16 cellular contexts compared by ENCODE assay signal in genomic region chr1:42844592-42845140, GRCh38. TPM values are rescaled to one million over a fixed set of nuclear protein-coding genes. Genes with fewer than 3 reads are reported as not detected.
DNase-seq lines count a peak whose midpoint lies in the region; ATAC-seq, FAIRE-seq and TF ChIP-seq lines count a peak whose summit lies in the region.
"Had no signal": no experiment of that assay in that cellular context is flagged by ENCODE, and none has a peak within 500 bp of the region (broad histone marks: within the 10 kb centered on the region; RNA-seq: fewer than 3 reads in every experiment).

No MANE protein-coding gene starts in this region.

- peak; percentile 32 for DNase-seq in AG20443 (ENCODE audit: low spot score)
- DNase-seq in GM12892 (ENCODE audit: insufficient read length), result no peak
- DNase-seq in astrocyte of the hippocampus (ENCODE audit: low read depth, low spot score), result peak; percentile 46
- DNase-seq in keratinocyte (ENCODE audit: low read depth, low spot score), result no peak
- no peak for DNase-seq in effector memory CD8-positive, alpha-beta T cell
- DNase-seq in NCI-H2029 treated with DMSO at 0.1 percent for 48 hours (lab: John Stamatoyannopoulos, UW), result no peak
- no peak for DNase-seq in NCI-H1092 (lab: John Stamatoyannopoulos, UW)
- no peak for DNase-seq in NCI-H526 treated with DMSO at 0.1 percent for 48 hours (lab: John Stamatoyannopoulos, UW)
- DNase-seq: activated CD4-positive, alpha-beta T cell treated with anti-CD3 and anti-CD28 coated beads, Interleukin-2, amount 10 ng/mL, durations not matched to agents 7 days and 5 days; DND-41; Karpas-422; NCI-H1930; NCI-H69 had no signal

- H2AFZ ChIP-seq in keratinocyte (ENCODE audit: control insufficient read depth, low read length), result no peak overlapping the region

- H3K9me3 ChIP-seq in keratinocyte (ENCODE audit: control insufficient read depth, low read depth, low read length), result no peaks in the 10 kb centered on the region

- dilution Hi-C loops in keratinocyte (cut with MboI; ENCODE audit: extremely low pct_ligation_motif_present, low sequenced_read_pairs), result no loop called here

- TF ChIP-seq POLR2A in GM12892 (IDR thresholded peaks at IDR 0.05; ENCODE audit: low read depth, low read length), result no peak

- peaks cover 8% of the 10 kb centered on the region for H3K79me2 ChIP-seq in keratinocyte (ENCODE audit: control insufficient read depth, insufficient read depth, low read length)

- H3K4me1 Mint-ChIP-seq in effector memory CD8-positive, alpha-beta T cell (ENCODE audit: low read depth in 2 of 2), result peaks cover 20 to 22% of the 10 kb centered on the region in 2 donors

- H3K9ac ChIP-seq in keratinocyte (ENCODE audit: control insufficient read depth, extremely low read depth, insufficient read depth, low read length), result no peak overlapping the region

- H3K27me3 ChIP-seq in keratinocyte (ENCODE audit: control insufficient read depth, extremely low read depth, insufficient read depth, low read length), result no peaks in the 10 kb centered on the region

- H3K4me3 Mint-ChIP-seq in effector memory CD8-positive, alpha-beta T cell, result no peak overlapping the region
- H3K4me3 Mint-ChIP-seq: activated CD4-positive, alpha-beta T cell treated with anti-CD3 and anti-CD28 coated beads, Interleukin-2, amount 10 ng/mL, durations not matched to agents 7 days and 5 days had no signal

- peak; percentile 66 for FAIRE-seq in GM12892 (lab: Jason Lieb, UNC)
- peak; percentile 69 for FAIRE-seq in keratinocyte (lab: Jason Lieb, UNC)

- H3K27me3 Mint-ChIP-seq in effector memory CD8-positive, alpha-beta T cell, result no peaks in the 10 kb centered on the region
- H3K27me3 Mint-ChIP-seq: activated CD4-positive, alpha-beta T cell treated with anti-CD3 and anti-CD28 coated beads, Interleukin-2, amount 10 ng/mL, durations not matched to agents 7 days and 5 days had no signal

- no peaks in the 10 kb centered on the region for H3K36me3 Mint-ChIP-seq in effector memory CD8-positive, alpha-beta T cell (ENCODE audit: insufficient read depth)

- H3K9me3 Mint-ChIP-seq in effector memory CD8-positive, alpha-beta T cell, result no peaks in the 10 kb centered on the region
- H3K9me3 Mint-ChIP-seq: activated CD4-positive, alpha-beta T cell treated with anti-CD3 and anti-CD28 coated beads, Interleukin-2, amount 10 ng/mL, durations not matched to agents 7 days and 5 days; activated T-helper 2 cell treated with anti-CD3 and anti-CD28 coated beads, Interferon-gamma antibody, Interleukin-2, Interleukin-4, amounts not matched to agents 10 μg/mL and 5 μg/mL and 100 μg/mL, durations not matched to agents 14 hours and 24 hours and 36 hours had no signal

- H3K36me3 ChIP-seq in keratinocyte (ENCODE audit: control insufficient read depth in 2 of 2, extremely low read depth in 1 of 2, insufficient read depth in 2 of 2, low read length in 2 of 2), result peaks cover 3 to 8% of the 10 kb centered on the region in 2 experiments

- no peak overlapping the region for H3K27ac ChIP-seq in keratinocyte (ENCODE audit: control insufficient read depth, insufficient read depth, low read length)
- H3K27ac ChIP-seq: C4-2B had no signal

- H3K4me1 ChIP-seq in keratinocyte (ENCODE audit: control insufficient read depth, extremely low read depth, insufficient read depth, low read length), result peaks cover 6% of the 10 kb centered on the region

- no peak overlapping the region for H3K27ac Mint-ChIP-seq in effector memory CD8-positive, alpha-beta T cell
- H3K27ac Mint-ChIP-seq: activated CD4-positive, alpha-beta T cell treated with anti-CD3 and anti-CD28 coated beads, Interleukin-2, amount 10 ng/mL, durations not matched to agents 7 days and 5 days; activated T-helper 2 cell treated with anti-CD3 and anti-CD28 coated beads, Interferon-gamma antibody, Interleukin-2, Interleukin-4, amounts not matched to agents 10 μg/mL and 5 μg/mL and 100 μg/mL, durations not matched to agents 14 hours and 24 hours and 36 hours had no signal

- no peak for TF ChIP-seq CTCF in keratinocyte (optimal IDR thresholded peaks at IDR 0.05 in 1 of 3, IDR thresholded peaks at IDR 0.05 in 1 of 3, conservative IDR thresholded peaks at IDR 0.05 in 1 of 3; ENCODE audit: extremely low read depth in 1 of 3, insufficient read depth in 2 of 3, low read length in 3 of 3)

- H3K9me1 ChIP-seq in keratinocyte (ENCODE audit: control insufficient read depth, extremely low read depth, insufficient read depth, low read length), result no peaks in the 10 kb centered on the region

- H3K4me2 ChIP-seq in keratinocyte (ENCODE audit: control insufficient read depth, extremely low read depth, insufficient read depth, low read depth, low read length), result no peak overlapping the region

- ATAC-seq in effector memory CD8-positive, alpha-beta T cell (replicated peaks), result no peak
- ATAC-seq: Panc1 had no signal

- no peaks in the 10 kb centered on the region for H4K20me1 ChIP-seq in keratinocyte (ENCODE audit: control insufficient read depth, extremely low read depth, insufficient read depth, low read length)

- no peak overlapping the region for H3K4me3 ChIP-seq in keratinocyte (ENCODE audit: control insufficient read depth in 2 of 3, extremely low read depth in 1 of 3, insufficient read depth in 2 of 3, low read depth in 1 of 3, low read length in 3 of 3)

RNA-seq across cellular contexts. Expression of gene ZNF691, which starts 1.7 kb away (rescaled TPM):
- polyA plus RNA-seq in GM12892 (2012; ENCODE audit: missing spikeins), result 6.7 TPM
- polyA plus RNA-seq in keratinocyte, result 3.8 to 7.1 TPM (median 3.8 TPM) in 3 replicates
- polyA plus RNA-seq in keratinocyte (2011; ENCODE audit: low read depth), result 0.44 TPM
- polyA plus RNA-seq in keratinocyte (2011; cell fraction: cytosol; rRNA removed), result 3.5 and 4.2 TPM in 2 replicates
- polyA plus RNA-seq in keratinocyte (2011; cell fraction: nucleus; rRNA removed), result 11.3 and 14.4 TPM in 2 replicates
- 3.4 and 4.5 TPM in 2 replicates for polyA plus RNA-seq in keratinocyte (2012; ENCODE audit: low replicate concordance)
- polyA minus RNA-seq in keratinocyte, result 1.7 to 5.8 TPM (median 2.2 TPM) in 3 replicates
- polyA minus RNA-seq in keratinocyte (2011; cell fraction: cytosol; rRNA and poly(A)+ RNA removed), result not detected
- 1.3 and 3.3 TPM in 2 replicates for polyA minus RNA-seq in keratinocyte (2011; cell fraction: nucleus; rRNA and poly(A)+ RNA removed)

RNA-seq across cellular contexts. Expression of gene SVBP, which starts 27.5 kb away (rescaled TPM):
- polyA plus RNA-seq in GM12892 (2012; ENCODE audit: missing spikeins), result 25.6 TPM
- 11.0 to 15.5 TPM (median 13.9 TPM) in 3 replicates for polyA plus RNA-seq in keratinocyte
- polyA plus RNA-seq in keratinocyte (2011; ENCODE audit: low read depth), result 6.0 TPM
- polyA plus RNA-seq in keratinocyte (2011; cell fraction: cytosol; rRNA removed), result 12.6 and 18.4 TPM in 2 replicates
- 2.8 and 4.3 TPM in 2 replicates for polyA plus RNA-seq in keratinocyte (2011; cell fraction: nucleus; rRNA removed)
- 12.0 and 14.1 TPM in 2 replicates for polyA plus RNA-seq in keratinocyte (2012; ENCODE audit: low replicate concordance)
- 1.1 to 5.7 TPM (median 2.3 TPM) in 3 replicates for polyA minus RNA-seq in keratinocyte
- 5.6 TPM for polyA minus RNA-seq in keratinocyte (2011; cell fraction: cytosol; rRNA and poly(A)+ RNA removed)
- polyA minus RNA-seq in keratinocyte (2011; cell fraction: nucleus; rRNA and poly(A)+ RNA removed), result not detected in 2 replicates

RNA-seq across cellular contexts. Expression of gene ERMAP, which starts 27.7 kb away (rescaled TPM):
- polyA plus RNA-seq in GM12892 (2012; ENCODE audit: missing spikeins), result 5.4 TPM
- 5.6 to 6.5 TPM (median 6.3 TPM) in 3 replicates for polyA plus RNA-seq in keratinocyte
- 1.9 TPM for polyA plus RNA-seq in keratinocyte (2011; ENCODE audit: low read depth)
- 4.8 and 6.2 TPM in 2 replicates for polyA plus RNA-seq in keratinocyte (2011; cell fraction: cytosol; rRNA removed)
- polyA plus RNA-seq in keratinocyte (2011; cell fraction: nucleus; rRNA removed), result 13.6 and 14.7 TPM in 2 replicates
- 3.6 and 4.0 TPM in 2 replicates for polyA plus RNA-seq in keratinocyte (2012; ENCODE audit: low replicate concordance)
- polyA minus RNA-seq in keratinocyte, result 5.7 to 7.4 TPM (median 5.7 TPM) in 3 replicates
- 4.8 TPM for polyA minus RNA-seq in keratinocyte (2011; cell fraction: cytosol; rRNA and poly(A)+ RNA removed)
- 5.6 and 10.5 TPM in 2 replicates for polyA minus RNA-seq in keratinocyte (2011; cell fraction: nucleus; rRNA and poly(A)+ RNA removed)

RNA-seq across cellular contexts. Expression of gene TMEM269, which starts 59.9 kb away (rescaled TPM):
- polyA plus RNA-seq in GM12892 (2012; ENCODE audit: missing spikeins), result 0.38 TPM
- polyA plus RNA-seq in keratinocyte, result 0.12 TPM in 1 of 3 replicates, not detected in the others
- 0.07 TPM for polyA plus RNA-seq in keratinocyte (2011; ENCODE audit: low read depth)
- polyA plus RNA-seq in keratinocyte (2011; cell fraction: cytosol; rRNA removed), result 0.02 TPM in 1 of 2 replicates, not detected in the other
- polyA plus RNA-seq in keratinocyte (2011; cell fraction: nucleus; rRNA removed), result 0.12 and 0.18 TPM in 2 replicates
- polyA plus RNA-seq in keratinocyte (2012; ENCODE audit: low replicate concordance), result 0.23 TPM in 1 of 2 replicates, not detected in the other
- not detected in 3 replicates for polyA minus RNA-seq in keratinocyte
- polyA minus RNA-seq in keratinocyte (2011; cell fraction: cytosol; rRNA and poly(A)+ RNA removed), result not detected
- not detected in 2 replicates for polyA minus RNA-seq in keratinocyte (2011; cell fraction: nucleus; rRNA and poly(A)+ RNA removed)

Comparison
In these comparisons a context has a peak if more than half of its experiments do, and no peak if none do; other contexts are left out.
1. DNase-seq: peak in AG20443 (single experiment) and astrocyte of the hippocampus (single experiment); none in GM12892 (single experiment), keratinocyte (single experiment), effector memory CD8-positive, alpha-beta T cell (0 of 3), NCI-H2029 treated with DMSO at 0.1 percent for 48 hours (single experiment), NCI-H1092 (single experiment) and NCI-H526 treated with DMSO at 0.1 percent for 48 hours (single experiment).